Comparison of ENCODE assay signal across 11 cellular contexts in the genomic region with DNA sequence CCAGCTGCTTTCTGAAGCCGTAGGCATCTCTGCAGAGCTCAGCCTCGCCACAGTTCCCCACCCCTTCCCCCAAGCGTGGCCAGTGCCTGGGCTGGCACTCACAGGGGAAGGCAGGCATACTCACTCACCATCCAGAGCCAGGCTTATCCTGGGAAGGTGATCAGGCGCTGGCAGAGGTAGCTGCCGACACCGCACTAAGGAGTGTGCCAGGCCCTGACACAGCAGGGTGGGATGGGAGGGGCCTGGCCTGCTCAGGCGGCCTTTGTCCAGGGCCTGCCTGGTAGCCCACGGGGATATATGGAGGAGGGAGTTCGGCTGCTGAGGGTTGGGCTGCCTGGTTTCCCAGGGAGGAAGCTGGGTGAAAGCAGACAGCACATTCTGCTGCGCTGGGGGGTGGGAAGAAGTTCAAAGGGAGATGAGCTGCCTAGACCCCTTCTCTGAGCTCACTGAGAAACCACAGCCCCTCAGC. TPM values are rescaled to one million over a fixed set of nuclear protein-coding genes. Genes with fewer than 3 reads are reported as not detected.
DNase-seq lines count a peak whose midpoint lies in the region; ATAC-seq and TF ChIP-seq lines count a peak whose summit lies in the region.
"Had no signal": no experiment of that assay in that cellular context is flagged by ENCODE, and none has a peak within 500 bp of the region (broad histone marks: within the 10 kb centered on the region; RNA-seq: fewer than 3 reads in every experiment).

No MANE protein-coding gene starts in this region.

- TF ChIP-seq CTCF in activated B cell treated with CpG ODN at 0.5 μM for 24 hours (IDR thresholded peaks at IDR 0.05) (no peak), esophagus muscularis mucosa (IDR thresholded peaks at IDR 0.05) (no peak), neutrophil (IDR thresholded peaks at IDR 0.05) (no peak)

- H3K36me3 ChIP-seq in CD4-positive, CD25-positive, alpha-beta regulatory T cell (ENCODE audit: control insufficient read depth, insufficient read depth, low read length) = peaks cover 61% of the 10 kb centered on the region
- H3K36me3 ChIP-seq in esophagus muscularis mucosa (peaks cover 26 to 92% (median 84%) of the 10 kb centered on the region in 4 donors), neutrophil (peaks cover 93% of the 10 kb centered on the region)

- intact Hi-C loops in activated B cell treated with CpG ODN at 0.5 μM for 24 hours (cut with micrococcal nuclease) (no loop called here), esophagus muscularis mucosa (cut with DNase I) (no loop called here)

- peaks cover 38% of the 10 kb centered on the region for H3K36me3 Mint-ChIP-seq in CD4-positive, CD25-positive, alpha-beta regulatory T cell
- H3K36me3 Mint-ChIP-seq in activated B cell treated with CpG ODN at 0.5 μM for 24 hours (ENCODE audit: low read depth) = peaks cover 28% of the 10 kb centered on the region

- H3K9me3 ChIP-seq in CD4-positive, CD25-positive, alpha-beta regulatory T cell (ENCODE audit: control insufficient read depth in 2 of 2, low read length in 2 of 2) = no peaks in the 10 kb centered on the region
- H3K9me3 ChIP-seq in esophagus muscularis mucosa (no peaks in the 10 kb centered on the region), neutrophil (no peaks in the 10 kb centered on the region)

- H3K27ac ChIP-seq in CD4-positive, CD25-positive, alpha-beta regulatory T cell (ENCODE audit: insufficient read depth, low read length, poor library complexity, severe bottlenecking) = peak overlapping the region; percentile 83
- H3K27ac ChIP-seq in esophagus muscularis mucosa (replicated peaks in 1 of 4) = peak overlapping the region; percentile 42 to 59 (median 48)
- H3K27ac ChIP-seq in neutrophil = peak overlapping the region; percentile 99

- DNase-seq in CD4-positive, CD25-positive, alpha-beta regulatory T cell = no peak
- DNase-seq in activated B cell treated with CpG ODN at 0.5 μM for 24 hours (no peak), esophagus muscularis mucosa (ENCODE audit: extremely low spot score) (no peak), T-helper 9 cell (no peak), RKO (ENCODE audit: low spot score) (no peak)
- DNase-seq: activated effector memory CD4-positive, alpha-beta T cell treated with anti-CD3 and anti-CD28 coated beads, Interleukin-2, amount 50 U/mL, for 16 hours; MV-4-11 had no signal

- H3K4me1 Mint-ChIP-seq in CD4-positive, CD25-positive, alpha-beta regulatory T cell = peaks cover 7 to 91% (median 55%) of the 10 kb centered on the region in 4 donors
- peaks cover 56% of the 10 kb centered on the region for H3K4me1 Mint-ChIP-seq in activated B cell treated with CpG ODN at 0.5 μM for 24 hours

- 53% methylated on average over 9 of the region's 10 CpGs for WGBS in esophagus muscularis mucosa

- H3K4me1 ChIP-seq in CD4-positive, CD25-positive, alpha-beta regulatory T cell (ENCODE audit: control insufficient read depth, insufficient read depth, low read length, poor library complexity, severe bottlenecking) = peaks cover 91% of the 10 kb centered on the region
- H3K4me1 ChIP-seq in esophagus muscularis mucosa (peaks cover 49 to 70% (median 59%) of the 10 kb centered on the region in 4 donors), neutrophil (ENCODE audit: control insufficient read depth in 1 of 2, insufficient read depth in 1 of 2, low read depth in 1 of 2, low read length in 1 of 2) (peaks cover 94 to 95% of the 10 kb centered on the region in 2 experiments)
- H3K4me1 ChIP-seq: parathyroid adenoma had no signal

- H3K9me3 Mint-ChIP-seq in CD4-positive, CD25-positive, alpha-beta regulatory T cell = no peaks in the 10 kb centered on the region
- no peaks in the 10 kb centered on the region for H3K9me3 Mint-ChIP-seq in activated B cell treated with CpG ODN at 0.5 μM for 24 hours

- TF ChIP-seq EP300 in esophagus muscularis mucosa (IDR thresholded peaks at IDR 0.05) = no peak

- no peak for TF ChIP-seq POLR2A in esophagus muscularis mucosa (IDR thresholded peaks at IDR 0.05; ENCODE audit: low read depth)

- no peak for ATAC-seq in CD4-positive, CD25-positive, alpha-beta regulatory T cell (ENCODE audit: low read depth in 2 of 2)
- ATAC-seq in activated B cell treated with CpG ODN at 0.5 μM for 24 hours (ENCODE audit: low read depth) (no peak), HG03442 (IDR thresholded peaks at IDR 0.05; ENCODE audit: unreplicated experiment) (no peak)
- ATAC-seq in activated CD4-positive, CD25-positive, alpha-beta regulatory T cell treated with anti-CD3 and anti-CD28 coated beads, Interleukin-2, amount 50 U/mL, for 24 hours = no peak

- peak overlapping the region in 3 of 4 donors; percentile 77 to 82 (median 80) for H3K4me3 Mint-ChIP-seq in CD4-positive, CD25-positive, alpha-beta regulatory T cell
- no peak overlapping the region for H3K4me3 Mint-ChIP-seq in activated B cell treated with CpG ODN at 0.5 μM for 24 hours

- H3K4me3 ChIP-seq in CD4-positive, CD25-positive, alpha-beta regulatory T cell (ENCODE audit: low read depth, low read length) = peak overlapping the region; percentile 61
- H3K4me3 ChIP-seq in esophagus muscularis mucosa (no peak overlapping the region), neutrophil (ENCODE audit: low read depth in 1 of 2, low read length in 1 of 2) (peak overlapping the region; percentile 54 to 64)

- no peaks in the 10 kb centered on the region for H3K27me3 Mint-ChIP-seq in CD4-positive, CD25-positive, alpha-beta regulatory T cell
- no peaks in the 10 kb centered on the region for H3K27me3 Mint-ChIP-seq in activated B cell treated with CpG ODN at 0.5 μM for 24 hours

- POLR2A ChIA-PET in activated B cell treated with CpG ODN at 0.5 μM for 24 hours (lab: Charles Lee) = interaction anchor here (0.9 to 2.3 kb wide), 6 partner anchors 9 to 79 kb away, joined by 3 to 10 read pairs (median 6); no protein-coding TSS in a partner anchor

- peak overlapping the region; percentile 95 to 98 (median 98) for H3K27ac Mint-ChIP-seq in CD4-positive, CD25-positive, alpha-beta regulatory T cell
- H3K27ac Mint-ChIP-seq in activated B cell treated with CpG ODN at 0.5 μM for 24 hours = peak overlapping the region; percentile 56

- CTCF ChIA-PET in activated B cell treated with CpG ODN at 0.5 μM for 24 hours (lab: Charles Lee) = interaction anchor here (2.3 kb wide), 1 partner anchor 49 kb away, joined by 5 read pairs; no protein-coding TSS in a partner anchor

- H3K27me3 ChIP-seq in CD4-positive, CD25-positive, alpha-beta regulatory T cell (ENCODE audit: control insufficient read depth, insufficient read depth, low read length) = no peaks in the 10 kb centered on the region
- H3K27me3 ChIP-seq in esophagus muscularis mucosa (no peaks in the 10 kb centered on the region), neutrophil (no peaks in the 10 kb centered on the region)

RNA-seq across cellular contexts. Expression of a gene that starts 15.8 kb away (rescaled TPM):
- 167 TPM for total RNA-seq in CD4-positive, CD25-positive, alpha-beta regulatory T cell
- polyA plus RNA-seq in CD4-positive, CD25-positive, alpha-beta regulatory T cell = 100 to 1,000 TPM; 226 to 339 (median 294) TPM
- total RNA-seq in activated B cell treated with CpG ODN at 0.5 μM for 24 hours (20.9 and 21.4 TPM in 2 replicates), esophagus muscularis mucosa (100 to 1,000 TPM in 2 of 4 donors, 10 to 100 TPM in 2; 37.8 to 118 (median 90.3) TPM)

RNA-seq across cellular contexts. Expression of a gene that starts 37.9 kb away (rescaled TPM):
- 0.52 TPM for total RNA-seq in CD4-positive, CD25-positive, alpha-beta regulatory T cell
- under 1 TPM in 2 of 4 donors, not detected in 2; 0.05 to 0.20 TPM for polyA plus RNA-seq in CD4-positive, CD25-positive, alpha-beta regulatory T cell
- total RNA-seq in activated B cell treated with CpG ODN at 0.5 μM for 24 hours = not detected in 2 replicates
- under 1 TPM in 3 of 4 donors, not detected in 1; 0.06 to 0.17 (median 0.11) TPM for total RNA-seq in esophagus muscularis mucosa

Comparison
In these comparisons a context has a peak if more than half of its experiments do, and no peak if none do; other contexts are left out.
1. H3K27ac ChIP-seq: peak in every context shown above with its lines; median percentile 99 in neutrophil; 83 in CD4-positive, CD25-positive, alpha-beta regulatory T cell; 48 in esophagus muscularis mucosa.
2. H3K4me3 ChIP-seq: peak in CD4-positive, CD25-positive, alpha-beta regulatory T cell (single experiment) and neutrophil (2 of 2); none in esophagus muscularis mucosa (0 of 4).